Comparison of ENCODE assay signal across 16 cellular contexts in the genomic region with DNA sequence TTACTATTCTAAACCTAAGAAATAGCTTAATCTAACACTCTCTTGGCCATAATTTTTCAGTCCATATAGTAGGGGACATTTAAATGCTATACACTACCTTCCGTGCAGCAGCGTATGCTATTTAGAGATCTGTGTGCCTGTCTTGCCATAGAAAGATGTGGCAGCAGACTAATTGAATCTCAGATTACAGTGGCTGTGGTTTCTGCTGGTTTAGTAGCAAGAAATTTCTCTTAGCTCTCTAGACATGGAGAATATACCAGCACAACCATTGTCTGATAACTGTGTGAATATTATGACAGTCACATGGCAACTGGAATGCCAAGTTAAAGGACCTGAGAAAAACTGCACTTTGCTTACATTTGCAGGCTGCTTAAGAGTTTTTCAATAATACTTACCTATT.
"Had no signal": no experiment of that assay in that cellular context is flagged by ENCODE, and none has a peak within 500 bp of the region (broad histone marks: within the 10 kb centered on the region; RNA-seq: fewer than 3 reads in every experiment).

No MANE protein-coding gene starts in this region.

- DNase-seq: activated CD4-positive, alpha-beta memory T cell treated with anti-CD3 and anti-CD28 coated beads, Interleukin-2, amount 10 ng/mL, durations not matched to agents 7 days and 5 days; activated CD4-positive, alpha-beta T cell treated with anti-CD3 and anti-CD28 coated beads for 4 hours; activated naive CD4-positive, alpha-beta T cell treated with anti-CD3 and anti-CD28 coated beads for 36 hours; activated T-cell treated with anti-CD3 and anti-CD28 coated beads, Interleukin-2, amount 50 U/mL, for 1 hour; cerebellar nuclear complex; effector CD4-positive, alpha-beta T cell; gastrocnemius medialis; head of caudate nucleus; left lung; midbrain; right cardiac atrium had no signal

- H3K4me1 Mint-ChIP-seq: activated CD4-positive, alpha-beta memory T cell treated with anti-CD3 and anti-CD28 coated beads, Interleukin-2, amount 10 ng/mL, durations not matched to agents 7 days and 5 days had no signal

- H3K27me3 Mint-ChIP-seq: activated CD4-positive, alpha-beta memory T cell treated with anti-CD3 and anti-CD28 coated beads, Interleukin-2, amount 10 ng/mL, durations not matched to agents 7 days and 5 days; stimulated activated naive CD8-positive, alpha-beta T cell treated with anti-CD3 and anti-CD28 coated beads, Interleukin-15, Interleukin-2, amounts not matched to agents 100 ng/mL and 50 ng/mL, for 24 hours; type B pancreatic cell had no signal

- H3K4me3 Mint-ChIP-seq: activated CD4-positive, alpha-beta memory T cell treated with anti-CD3 and anti-CD28 coated beads, Interleukin-2, amount 10 ng/mL, durations not matched to agents 7 days and 5 days; activated naive CD4-positive, alpha-beta T cell treated with anti-CD3 and anti-CD28 coated beads for 36 hours; stimulated activated naive CD8-positive, alpha-beta T cell treated with anti-CD3 and anti-CD28 coated beads, Interleukin-15, Interleukin-2, amounts not matched to agents 100 ng/mL and 50 ng/mL, for 24 hours; type B pancreatic cell had no signal

- H3K9me3 Mint-ChIP-seq: stimulated activated naive CD8-positive, alpha-beta T cell treated with anti-CD3 and anti-CD28 coated beads, Interleukin-15, Interleukin-2, amounts not matched to agents 100 ng/mL and 50 ng/mL, for 24 hours; type B pancreatic cell had no signal

- ATAC-seq: esophagus mucosa, gastrocnemius medialis, left lung, right cardiac atrium had no signal

- H3K27ac Mint-ChIP-seq: activated CD4-positive, alpha-beta memory T cell treated with anti-CD3 and anti-CD28 coated beads, Interleukin-2, amount 10 ng/mL, durations not matched to agents 7 days and 5 days; activated naive CD4-positive, alpha-beta T cell treated with anti-CD3 and anti-CD28 coated beads for 36 hours; activated T-helper 2 cell treated with anti-CD3 and anti-CD28 coated beads, Interferon-gamma antibody, Interleukin-2, Interleukin-4, amounts not matched to agents 10 μg/mL and 5 μg/mL and 100 μg/mL, durations not matched to agents 14 hours and 24 hours and 36 hours; stimulated activated naive CD8-positive, alpha-beta T cell treated with anti-CD3 and anti-CD28 coated beads, Interleukin-15, Interleukin-2, amounts not matched to agents 100 ng/mL and 50 ng/mL, for 24 hours; type B pancreatic cell had no signal

- H3K36me3 Mint-ChIP-seq: neural progenitor cell, type B pancreatic cell had no signal
